ENCODE assay signal across 8 cellular contexts in genomic region chr2:62705007-62705829, GRCh38. TPM values are rescaled to one million over a fixed set of nuclear protein-coding genes. Genes with fewer than 3 reads are reported as not detected.
DNase-seq lines count a peak whose midpoint lies in the region; ATAC-seq and TF ChIP-seq lines count a peak whose summit lies in the region.

EHBP1 (plus strand) TSS chr2:62705713; CDS start chr2:62707192, 1,479 bp downstream.

- peak within 1 kb of the TSS; percentile 63 for H2AFZ ChIP-seq in fibroblast of lung (ENCODE audit: low read length)

- H3K79me2 ChIP-seq in fibroblast of lung (ENCODE audit: control insufficient read depth, insufficient read depth, low read length), result peaks cover 41% of the 10 kb centered on the region

- H3K4me3 ChIP-seq in RWPE2 (ENCODE audit: severe bottlenecking) (peak within 1 kb of the TSS; percentile 63), fibroblast of lung (replicated peaks in 1 of 4; ENCODE audit: control extremely low read depth in 1 of 4, insufficient read depth in 1 of 4, low read depth in 3 of 4, low read length in 4 of 4) (peak within 1 kb of the TSS; percentile 72 to 84 (median 81))
- peak within 1 kb of the TSS; percentile 82 for H3K4me3 ChIP-seq in naive thymus-derived CD4-positive, alpha-beta T cell (ENCODE audit: low read length)

- ATAC-seq in RWPE2 (ENCODE audit: low read depth), result peak; percentile 90
- ATAC-seq in naive thymus-derived CD4-positive, alpha-beta T cell, result peak; percentile 98
- peak; percentile 95 for ATAC-seq in stimulated activated naive B cell treated with anti-CD40 and anti-IgM and Interleukin-4, amounts not matched to agents 10 μg/mL and 1 μg/mL and 100 μg/mL, for 72 hours (replicated peaks)

- H3K27me3 Mint-ChIP-seq in activated T-helper 2 cell treated with anti-CD3 and anti-CD28 coated beads, Interferon-gamma antibody, Interleukin-2, Interleukin-4, amounts not matched to agents 10 μg/mL and 5 μg/mL and 100 μg/mL, durations not matched to agents 14 hours and 24 hours and 36 hours (ENCODE audit: low read depth), result peaks cover 12% of the 10 kb centered on the region
- peaks cover 0 to 13% (median 0%) of the 10 kb centered on the region in 5 donors for H3K27me3 Mint-ChIP-seq in naive thymus-derived CD4-positive, alpha-beta T cell
- no peaks in the 10 kb centered on the region for H3K27me3 Mint-ChIP-seq in stimulated activated naive B cell treated with anti-CD40 and anti-IgM and Interleukin-4, amounts not matched to agents 10 μg/mL and 1 μg/mL and 100 μg/mL, for 72 hours

- TF ChIP-seq CTCF in RWPE2 (IDR thresholded peaks at IDR 0.05; ENCODE audit: poor library complexity, severe bottlenecking), result no peak
- TF ChIP-seq CTCF in fibroblast of lung (conservative IDR thresholded peaks at IDR 0.05 in 1 of 2, IDR thresholded peaks at IDR 0.05 in 1 of 2; ENCODE audit: low read depth in 1 of 2, low read length in 2 of 2), result no peak

- CTCF ChIA-PET in naive thymus-derived CD4-positive, alpha-beta T cell (lab: Charles Lee), result interaction anchor here (0.6 kb wide), 1 partner anchor 884 kb away, joined by 3 read pairs; the partner anchor contains the start of gene MDH1

- peak; percentile 100 for DNase-seq in EH (ENCODE audit: low read depth)
- peak; percentile 98 for DNase-seq in H4 (ENCODE audit: low spot score)
- DNase-seq in LoVo (ENCODE audit: low spot score), result peak; percentile 99
- DNase-seq in RWPE2 (ENCODE audit: low spot score), result peak; percentile 98
- peak; percentile 97 for DNase-seq in activated T-helper 2 cell treated with anti-CD3 and anti-CD28 coated beads, Interferon-gamma antibody, Interleukin-2, Interleukin-4, amounts not matched to agents 10 μg/mL and 5 μg/mL and 100 μg/mL, durations not matched to agents 14 hours and 24 hours and 36 hours (ENCODE audit: low spot score)
- peak; percentile 100 for DNase-seq in fibroblast of lung (ENCODE audit: low read depth in 2 of 2)
- DNase-seq in naive thymus-derived CD4-positive, alpha-beta T cell, result peak; percentile 95 to 99 (median 98)
- peak; percentile 98 for DNase-seq in stimulated activated naive B cell treated with anti-CD40 and anti-IgM and Interleukin-4, amounts not matched to agents 10 μg/mL and 1 μg/mL and 100 μg/mL, for 72 hours

- POLR2A ChIA-PET in naive thymus-derived CD4-positive, alpha-beta T cell (lab: Charles Lee), result interaction anchor here (0.5 to 2.1 kb wide), 3 partner anchors 8 to 795 kb away, joined by 3 to 7 read pairs (median 3); no protein-coding TSS in a partner anchor

- H3K27ac Mint-ChIP-seq in activated T-helper 2 cell treated with anti-CD3 and anti-CD28 coated beads, Interferon-gamma antibody, Interleukin-2, Interleukin-4, amounts not matched to agents 10 μg/mL and 5 μg/mL and 100 μg/mL, durations not matched to agents 14 hours and 24 hours and 36 hours, result peak within 1 kb of the TSS; percentile 70
- H3K27ac Mint-ChIP-seq in naive thymus-derived CD4-positive, alpha-beta T cell, result peak within 1 kb of the TSS; percentile 76 to 93 (median 84)
- H3K27ac Mint-ChIP-seq in stimulated activated naive B cell treated with anti-CD40 and anti-IgM and Interleukin-4, amounts not matched to agents 10 μg/mL and 1 μg/mL and 100 μg/mL, for 72 hours, result peak within 1 kb of the TSS; percentile 94

- H3K9me3 Mint-ChIP-seq in activated T-helper 2 cell treated with anti-CD3 and anti-CD28 coated beads, Interferon-gamma antibody, Interleukin-2, Interleukin-4, amounts not matched to agents 10 μg/mL and 5 μg/mL and 100 μg/mL, durations not matched to agents 14 hours and 24 hours and 36 hours, result no peaks in the 10 kb centered on the region
- peaks cover 0 to 6% (median 0%) of the 10 kb centered on the region in 11 donors for H3K9me3 Mint-ChIP-seq in naive thymus-derived CD4-positive, alpha-beta T cell
- H3K9me3 Mint-ChIP-seq in stimulated activated naive B cell treated with anti-CD40 and anti-IgM and Interleukin-4, amounts not matched to agents 10 μg/mL and 1 μg/mL and 100 μg/mL, for 72 hours, result peaks cover 0 to 3% of the 10 kb centered on the region in 2 donors

- H3K9me3 ChIP-seq in RWPE2 (ENCODE audit: severe bottlenecking) (no peaks in the 10 kb centered on the region), fibroblast of lung (ENCODE audit: control insufficient read depth, insufficient read depth, low read depth, low read length) (no peaks in the 10 kb centered on the region)
- H3K9me3 ChIP-seq in naive thymus-derived CD4-positive, alpha-beta T cell (ENCODE audit: control insufficient read depth in 2 of 3, low read length in 3 of 3), result no peaks in the 10 kb centered on the region

- peaks cover 23% of the 10 kb centered on the region for H3K4me1 ChIP-seq in RWPE2 (ENCODE audit: insufficient read depth, poor library complexity, severe bottlenecking)
- H3K4me1 ChIP-seq in fibroblast of lung (ENCODE audit: control insufficient read depth, extremely low read depth, insufficient read depth, low read length), result no peaks in the 10 kb centered on the region
- H3K4me1 ChIP-seq in naive thymus-derived CD4-positive, alpha-beta T cell (ENCODE audit: control insufficient read depth in 2 of 2, insufficient read depth in 2 of 2, low read length in 2 of 2), result peaks cover 0 to 25% of the 10 kb centered on the region in 2 donors

- H3K4me3 Mint-ChIP-seq in activated T-helper 2 cell treated with anti-CD3 and anti-CD28 coated beads, Interferon-gamma antibody, Interleukin-2, Interleukin-4, amounts not matched to agents 10 μg/mL and 5 μg/mL and 100 μg/mL, durations not matched to agents 14 hours and 24 hours and 36 hours (ENCODE audit: low read depth), result peak within 1 kb of the TSS; percentile 85
- peak within 1 kb of the TSS; percentile 83 to 98 (median 92) for H3K4me3 Mint-ChIP-seq in naive thymus-derived CD4-positive, alpha-beta T cell
- H3K4me3 Mint-ChIP-seq in stimulated activated naive B cell treated with anti-CD40 and anti-IgM and Interleukin-4, amounts not matched to agents 10 μg/mL and 1 μg/mL and 100 μg/mL, for 72 hours, result peak within 1 kb of the TSS; percentile 91 to 98

- H4K20me1 ChIP-seq in fibroblast of lung (ENCODE audit: control insufficient read depth, extremely low read depth, insufficient read depth, low read length), result no peaks in the 10 kb centered on the region

- peak within 1 kb of the TSS; percentile 60 for H3K9ac ChIP-seq in fibroblast of lung (ENCODE audit: insufficient read depth, low read length)

- H3K27ac ChIP-seq in RWPE2 (ENCODE audit: poor library complexity, severe bottlenecking) (peak within 1 kb of the TSS; percentile 77), fibroblast of lung (ENCODE audit: insufficient read depth, low read length) (peak within 1 kb of the TSS; percentile 73)
- H3K27ac ChIP-seq in naive thymus-derived CD4-positive, alpha-beta T cell (ENCODE audit: low read depth, low read length), result peak within 1 kb of the TSS; percentile 72

- H3K27me3 ChIP-seq in RWPE2 (ENCODE audit: insufficient read depth, poor library complexity, severe bottlenecking) (no peaks in the 10 kb centered on the region), fibroblast of lung (ENCODE audit: control insufficient read depth, insufficient read depth, low read length) (no peaks in the 10 kb centered on the region)
- H3K27me3 ChIP-seq in naive thymus-derived CD4-positive, alpha-beta T cell (ENCODE audit: control insufficient read depth in 2 of 2, insufficient read depth in 2 of 2, low read length in 2 of 2), result no peaks in the 10 kb centered on the region

- peak within 1 kb of the TSS; percentile 79 for H3K4me2 ChIP-seq in fibroblast of lung (ENCODE audit: extremely low read depth, insufficient read depth, low read length)

- peaks cover 10% of the 10 kb centered on the region for H3K36me3 Mint-ChIP-seq in activated T-helper 2 cell treated with anti-CD3 and anti-CD28 coated beads, Interferon-gamma antibody, Interleukin-2, Interleukin-4, amounts not matched to agents 10 μg/mL and 5 μg/mL and 100 μg/mL, durations not matched to agents 14 hours and 24 hours and 36 hours (ENCODE audit: low read depth)
- H3K36me3 Mint-ChIP-seq in naive thymus-derived CD4-positive, alpha-beta T cell, result peaks cover 0 to 15% (median 10%) of the 10 kb centered on the region in 5 donors
- H3K36me3 Mint-ChIP-seq in stimulated activated naive B cell treated with anti-CD40 and anti-IgM and Interleukin-4, amounts not matched to agents 10 μg/mL and 1 μg/mL and 100 μg/mL, for 72 hours, result peaks cover 8 to 10% of the 10 kb centered on the region in 2 donors

- intact Hi-C loops in activated T-helper 2 cell treated with anti-CD3 and anti-CD28 coated beads, Interferon-gamma antibody, Interleukin-2, Interleukin-4, amounts not matched to agents 10 μg/mL and 5 μg/mL and 100 μg/mL, durations not matched to agents 14 hours and 24 hours and 36 hours (cut with micrococcal nuclease), result loop anchor here (1.0 to 10.0 kb wide), 6 partner anchors 198 to 1560 kb away; partner anchors contain the start of genes B3GNT2, MDH1, TMEM17 and UGP2
- intact Hi-C loops in naive thymus-derived CD4-positive, alpha-beta T cell (cut with micrococcal nuclease), result loop anchor here (1.0 to 10.0 kb wide), 23 partner anchors 200 to 1949 kb away; partner anchors contain the start of genes CCT4 (in 2 of the 2), COMMD1 (in 2 of the 2), MDH1 (in 2 of the 2) and PAPOLG (in 2 of the 2)

- peaks cover 35% of the 10 kb centered on the region for H3K36me3 ChIP-seq in RWPE2 (ENCODE audit: low read depth)
- H3K36me3 ChIP-seq in fibroblast of lung (ENCODE audit: control insufficient read depth, insufficient read depth, low read length), result peaks cover 1% of the 10 kb centered on the region
- peaks cover 0 to 6% (median 0%) of the 10 kb centered on the region in 3 experiments for H3K36me3 ChIP-seq in naive thymus-derived CD4-positive, alpha-beta T cell (ENCODE audit: control insufficient read depth in 2 of 3, insufficient read depth in 3 of 3, low read length in 3 of 3)

- H3K4me1 Mint-ChIP-seq in activated T-helper 2 cell treated with anti-CD3 and anti-CD28 coated beads, Interferon-gamma antibody, Interleukin-2, Interleukin-4, amounts not matched to agents 10 μg/mL and 5 μg/mL and 100 μg/mL, durations not matched to agents 14 hours and 24 hours and 36 hours (ENCODE audit: low read depth), result peaks cover 31% of the 10 kb centered on the region
- H3K4me1 Mint-ChIP-seq in naive thymus-derived CD4-positive, alpha-beta T cell, result peaks cover 24 to 48% (median 31%) of the 10 kb centered on the region in 7 donors
- peaks cover 22 to 34% of the 10 kb centered on the region in 2 donors for H3K4me1 Mint-ChIP-seq in stimulated activated naive B cell treated with anti-CD40 and anti-IgM and Interleukin-4, amounts not matched to agents 10 μg/mL and 1 μg/mL and 100 μg/mL, for 72 hours

RNA-seq across cellular contexts. Expression of gene EHBP1, which starts in this region (rescaled TPM):
- 10.9 and 13.9 TPM in 2 replicates for total RNA-seq in H4 (2014; rRNA removed; shearing (Covaris generic))
- 22.1 and 25.6 TPM in 2 replicates for total RNA-seq in activated T-helper 2 cell treated with anti-CD3 and anti-CD28 coated beads, Interferon-gamma antibody, Interleukin-2, Interleukin-4, amounts not matched to agents 10 μg/mL and 5 μg/mL and 100 μg/mL, durations not matched to agents 14 hours and 24 hours and 36 hours
- total RNA-seq in fibroblast of lung, result 126 and 129 TPM in 2 replicates
- polyA plus RNA-seq in fibroblast of lung, result 144 and 191 TPM in 2 replicates
- polyA plus RNA-seq in fibroblast of lung (2012), result 88.9 and 108 TPM in 2 replicates
- polyA minus RNA-seq in fibroblast of lung (ENCODE audit: low replicate concordance), result 31.2 and 42.8 TPM in 2 replicates
- total RNA-seq in naive thymus-derived CD4-positive, alpha-beta T cell, result 10 to 100 TPM; 23.8 to 31.5 (median 30.0) TPM
- polyA plus RNA-seq in naive thymus-derived CD4-positive, alpha-beta T cell, result 10 to 100 TPM; 12.3 to 13.2 TPM

Comparison
In these comparisons a context has a peak if more than half of its experiments do, and no peak if none do; other contexts are left out.
1. Peak in every context shown above with its lines: DNase-seq, ATAC-seq, H3K4me3 ChIP-seq and H3K27ac ChIP-seq.
2. RNA of gene EHBP1 (polyA plus RNA-seq): 88.9 to 191 TPM in fibroblast of lung; 12.3 to 13.2 TPM in naive thymus-derived CD4-positive, alpha-beta T cell; every median in the first group is over 4 times any median in the second.